ENCODE assay signal across 10 cellular contexts in genomic region chr5:115284021-115284420, GRCh38.
"Had no signal": no experiment of that assay in that cellular context is flagged by ENCODE, and none has a peak within 500 bp of the region (broad histone marks: within the 10 kb centered on the region; RNA-seq: fewer than 3 reads in every experiment).

No MANE protein-coding gene starts in this region.

- H3K4me1 ChIP-seq: HAP-1 had no signal

- H3K9me3 Mint-ChIP-seq: HFFc6, IgD-negative memory B cell had no signal

- H3K27ac ChIP-seq: GM23248, HL-60 had no signal

- H3K4me3 ChIP-seq: GM23248, HAP-1 had no signal

- H3K27me3 Mint-ChIP-seq: IgD-negative memory B cell had no signal

- H3K36me3 ChIP-seq: HAP-1 had no signal

- H3K27ac Mint-ChIP-seq: HFFc6, IgD-negative memory B cell had no signal

- ATAC-seq: HCT116, HepG2 had no signal

- H3K4me3 Mint-ChIP-seq: HFFc6, IgD-negative memory B cell had no signal

- DNase-seq: GM23248, GOT3, H7, HFFc6, KBM-7 had no signal

- H3K9me3 ChIP-seq: HAP-1 had no signal
